In the genomic region with DNA sequence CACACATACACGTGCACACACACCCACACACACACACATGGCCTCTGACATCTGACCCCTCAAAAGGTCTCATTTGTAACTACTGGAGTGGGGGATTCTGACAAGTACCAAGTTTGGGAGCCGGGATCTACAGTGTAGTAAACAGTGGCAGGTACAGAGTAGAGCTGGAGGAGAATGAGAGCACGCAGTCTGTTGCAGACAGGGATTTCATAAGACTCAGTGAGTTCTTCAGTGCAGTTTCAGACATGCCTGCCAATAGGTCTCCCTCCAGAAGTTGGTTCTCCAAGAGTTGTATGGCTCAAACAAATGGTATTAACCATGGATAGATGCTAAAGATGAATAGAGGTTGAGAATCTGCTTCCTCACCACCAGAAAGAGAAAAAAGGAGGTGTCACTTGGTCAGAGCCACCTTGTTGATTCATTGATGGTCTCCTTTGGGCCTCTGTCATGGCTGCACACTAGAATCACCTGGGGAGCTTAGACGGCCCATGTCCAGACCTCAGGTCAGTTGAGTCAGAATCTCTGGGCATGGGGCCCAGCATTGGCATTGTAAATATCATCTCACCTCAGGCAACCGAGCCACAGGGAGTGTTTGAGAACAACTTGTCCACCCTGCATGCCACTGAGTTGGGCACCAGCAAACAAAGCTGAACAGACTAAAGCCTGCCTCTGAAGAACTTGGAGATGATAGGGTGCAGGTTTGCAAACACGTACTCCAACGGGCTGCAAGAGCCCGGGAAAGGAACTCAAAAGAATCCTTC, we compare ENCODE assay signal across 25 cellular contexts.
DNase-seq lines count a peak whose midpoint lies in the region; ATAC-seq and TF ChIP-seq lines count a peak whose summit lies in the region.
"Had no signal": no experiment of that assay in that cellular context is flagged by ENCODE, and none has a peak within 500 bp of the region (broad histone marks: within the 10 kb centered on the region; RNA-seq: fewer than 3 reads in every experiment).

No MANE protein-coding gene starts in this region.

- no TSS peak for BruUV-seq in mammary epithelial cell (replicated peaks; lab: Mats Ljungman, UMichigan)

- no peak overlapping the region for H2AFZ ChIP-seq in mammary epithelial cell (ENCODE audit: low read depth, low read length)
- H2AFZ ChIP-seq: hepatocyte had no signal

- no peak for ATAC-seq in right cardiac atrium
- no peak for ATAC-seq in GM21717 (IDR thresholded peaks at IDR 0.05; ENCODE audit: unreplicated experiment)
- ATAC-seq in HG03469 (IDR thresholded peaks at IDR 0.05; ENCODE audit: unreplicated experiment), result no peak
- ATAC-seq: activated CD8-positive, alpha-beta T cell treated with anti-CD3 and anti-CD28 coated beads, Interleukin-2, amount 10 ng/mL, durations not matched to agents 7 days and 5 days had no signal

- H3K4me1 ChIP-seq in mammary epithelial cell (ENCODE audit: insufficient read depth, low read length) (peaks cover 27% of the 10 kb centered on the region), right cardiac atrium (ENCODE audit: control insufficient read depth, insufficient read depth, low read length) (peaks cover 29% of the 10 kb centered on the region)
- H3K4me1 ChIP-seq: BLaER1 treated with 17β-estradiol and CSF1 and Interleukin-3, amounts not matched to agents 10 nM and 100 nM had no signal

- 67% methylated on average over 8 of the region's 8 CpGs for WGBS in mammary epithelial cell (ENCODE audit: low coverage, missing lambda C conversion rate)
- WGBS in right cardiac atrium, result 89% methylated on average over 8 of the region's 8 CpGs

- in situ Hi-C loops in G401 (cut with HindIII; ENCODE audit: low sequenced_read_pairs) (no loop called here), mammary epithelial cell (cut with MboI; ENCODE audit: low sequenced_read_pairs in 2 of 2) (no loop called here)

- no peak overlapping the region for H3K4me2 ChIP-seq in mammary epithelial cell (ENCODE audit: insufficient read depth, low read depth, low read length)
- H3K4me2 ChIP-seq: BLaER1 treated with 17β-estradiol and CSF1 and Interleukin-3, amounts not matched to agents 10 nM and 100 nM; hepatocyte had no signal

- H3K9me3 ChIP-seq in mammary epithelial cell (replicated peaks; ENCODE audit: insufficient read depth, low read length), result no peaks in the 10 kb centered on the region
- no peaks in the 10 kb centered on the region for H3K9me3 ChIP-seq in right cardiac atrium (ENCODE audit: control insufficient read depth, low read length)
- H3K9me3 ChIP-seq: MG63 had no signal

- H3K36me3 ChIP-seq in mammary epithelial cell (ENCODE audit: insufficient read depth, low read length), result no peaks in the 10 kb centered on the region
- H3K36me3 ChIP-seq: MG63 had no signal

- dilution Hi-C loops in mammary epithelial cell (cut with HindIII; ENCODE audit: low sequenced_read_pairs), result no loop called here

- intact Hi-C loops in mammary epithelial cell (cut with micrococcal nuclease), result no loop called here
- intact Hi-C loops in right cardiac atrium (cut with DNase I), result no loop called here

- H3K4me3 ChIP-seq in mammary epithelial cell (replicated peaks in 1 of 3; ENCODE audit: insufficient read depth in 1 of 3, low read depth in 2 of 3, low read length in 3 of 3), result no peak overlapping the region
- H3K4me3 ChIP-seq in right cardiac atrium (ENCODE audit: low read length), result no peak overlapping the region
- H3K4me3 ChIP-seq: BLaER1 treated with 17β-estradiol and CSF1 and Interleukin-3, amounts not matched to agents 10 nM and 100 nM; hepatocyte; MG63; skin epidermis had no signal

- DNase-seq in G401 (ENCODE audit: low spot score) (peak; percentile 67), mammary epithelial cell (peak; percentile 75), right cardiac atrium (peak in 1 of 3 donors; percentile 38), renal cortical epithelial cell (ENCODE audit: low read depth) (peak; percentile 39), germinal center (ENCODE audit: low spot score) (no peak), H4 (ENCODE audit: low spot score) (no peak)
- DNase-seq: activated CD4-positive, CD25-positive, alpha-beta regulatory T cell treated with anti-CD3 and anti-CD28 coated beads, Interleukin-2, amount 50 U/mL, for 72 hours; activated CD8-positive, alpha-beta T cell treated with anti-CD3 and anti-CD28 coated beads, Interleukin-2, amount 10 ng/mL, durations not matched to agents 7 days and 5 days; activated effector memory CD4-positive, alpha-beta T cell treated with Interleukin-2 at 50 U/mL for 16 hours; activated naive CD8-positive, alpha-beta T cell treated with anti-CD3 and anti-CD28 coated beads, Interleukin-2, amount 10 ng/mL, durations not matched to agents 7 days and 5 days; activated T-cell treated with anti-CD3 and anti-CD28 coated beads for 4 hours; Calu3; erythroblast; foreskin fibroblast; IMR-90; MG63; NCI-H1436; NCI-H524; NK-92 treated with Interleukin-12 subunit alpha and Interleukin-12 subunit beta, amount 100 ng/mL, for 24 hours; T-helper 1 cell had no signal

- H3K79me2 ChIP-seq in mammary epithelial cell (ENCODE audit: insufficient read depth, low read length), result no peaks in the 10 kb centered on the region
- H3K79me2 ChIP-seq: hepatocyte had no signal

- H3K9ac ChIP-seq in mammary epithelial cell (ENCODE audit: insufficient read depth, low read length), result no peak overlapping the region
- H3K9ac ChIP-seq: BLaER1 treated with 17β-estradiol and CSF1 and Interleukin-3, amounts not matched to agents 10 nM and 100 nM had no signal

- H3K27me3 ChIP-seq in mammary epithelial cell (ENCODE audit: insufficient read depth, low read length), result no peaks in the 10 kb centered on the region
- H3K27me3 ChIP-seq in right cardiac atrium (ENCODE audit: control insufficient read depth, insufficient read depth), result no peaks in the 10 kb centered on the region
- H3K27me3 ChIP-seq: BLaER1 treated with 17β-estradiol and CSF1 and Interleukin-3, amounts not matched to agents 10 nM and 100 nM; hepatocyte had no signal

- CTCF ChIA-PET in mammary epithelial cell (lab: Charles Lee; ENCODE audit: low non-redundant PET), result no interaction called here

- H3K27ac ChIP-seq in mammary epithelial cell (ENCODE audit: insufficient read depth, low read depth, low read length), result no peak overlapping the region
- peak overlapping the region; percentile 41 for H3K27ac ChIP-seq in right cardiac atrium (ENCODE audit: low read length)
- H3K27ac ChIP-seq: BLaER1 treated with 17β-estradiol and CSF1 and Interleukin-3, amounts not matched to agents 10 nM and 100 nM; hepatocyte; skin epidermis had no signal

- H4K20me1 ChIP-seq in mammary epithelial cell (ENCODE audit: insufficient read depth, low read length), result no peaks in the 10 kb centered on the region
- H4K20me1 ChIP-seq: BLaER1 treated with 17β-estradiol and CSF1 and Interleukin-3, amounts not matched to agents 10 nM and 100 nM had no signal

- no peak for TF ChIP-seq CTCF in mammary epithelial cell (conservative IDR thresholded peaks at IDR 0.05 in 1 of 2, IDR thresholded peaks at IDR 0.05 in 1 of 2; ENCODE audit: extremely low read depth in 1 of 2, insufficient read depth in 1 of 2, low read depth in 1 of 2, low read length in 2 of 2)

Comparison
In these comparisons a context has a peak if more than half of its experiments do, and no peak if none do; other contexts are left out.
1. DNase-seq: peak in G401 (single experiment), mammary epithelial cell (single experiment) and renal cortical epithelial cell (single experiment); none in germinal center (single experiment) and H4 (single experiment).